In the genomic region with DNA sequence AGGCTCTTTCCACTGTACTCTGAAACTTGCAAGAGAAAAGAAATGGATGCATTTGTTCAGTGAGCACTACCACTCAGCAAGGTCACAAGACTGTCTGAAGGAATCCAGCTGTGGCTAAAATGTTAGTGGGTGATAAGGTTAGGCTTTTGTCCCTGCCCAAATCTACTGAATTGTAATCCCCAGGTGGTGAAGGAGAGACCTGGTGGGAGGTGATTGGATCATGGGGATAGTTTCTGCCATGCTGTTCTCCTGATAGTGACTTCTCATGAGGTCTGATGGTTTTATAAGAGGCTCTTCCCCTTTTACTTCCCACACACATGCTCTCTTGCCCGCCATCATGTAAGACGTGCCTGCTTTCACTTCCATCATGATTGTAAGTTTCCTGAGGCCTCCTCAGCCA, we compare ENCODE assay signal across 24 cellular contexts.
A peak's percentile ranks its signal among the peaks of the same experiment; 100 is the strongest.
DNase-seq lines count a peak whose midpoint lies in the region; ATAC-seq, FAIRE-seq and TF ChIP-seq lines count a peak whose summit lies in the region.
"Had no signal": no experiment of that assay in that cellular context is flagged by ENCODE, and none has a peak within 500 bp of the region (broad histone marks: within the 10 kb centered on the region; RNA-seq: fewer than 3 reads in every experiment).

No MANE protein-coding gene starts in this region.

- no peaks in the 10 kb centered on the region for H3K4me1 ChIP-seq in HEK293 (ENCODE audit: control insufficient read depth, insufficient read depth, low read length)
- H3K4me1 ChIP-seq in K562 (replicated peaks in 1 of 2; ENCODE audit: control insufficient read depth in 2 of 2, insufficient read depth in 2 of 2, low read length in 2 of 2) = no peaks in the 10 kb centered on the region; a peak in 2 of 5 replicates
- no peaks in the 10 kb centered on the region for H3K4me1 ChIP-seq in mesendoderm (ENCODE audit: control insufficient read depth, low read depth, low read length)
- H3K4me1 ChIP-seq: A549; BE2C; BLaER1 treated with 17β-estradiol and CSF1 and Interleukin-3, amounts not matched to agents 10 nM and 100 nM; HAP-1 had no signal

- no peak overlapping the region for H3K23ac ChIP-seq in mesendoderm (ENCODE audit: low read length)

- H3K9ac ChIP-seq in K562 (ENCODE audit: insufficient read depth in 1 of 2, low read depth in 2 of 2, low read length in 2 of 2) = no peak overlapping the region
- H3K9ac ChIP-seq in mesendoderm (ENCODE audit: low read length) = no peak overlapping the region
- H3K9ac ChIP-seq: BLaER1 treated with 17β-estradiol and CSF1 and Interleukin-3, amounts not matched to agents 10 nM and 100 nM had no signal

- H3K4me2 ChIP-seq in K562 (ENCODE audit: insufficient read depth, low read length) = no peak overlapping the region
- no peak overlapping the region for H3K4me2 ChIP-seq in mesendoderm (ENCODE audit: low read length)
- H3K4me2 ChIP-seq: A549; BLaER1 treated with 17β-estradiol and CSF1 and Interleukin-3, amounts not matched to agents 10 nM and 100 nM had no signal

- no peak overlapping the region for H2BK120ac ChIP-seq in mesendoderm (ENCODE audit: low read depth, low read length)

- H3K27ac ChIP-seq in HEK293 (ENCODE audit: extremely low read depth, low read depth, low read length) = no peak overlapping the region
- H3K27ac ChIP-seq in K562 (ENCODE audit: extremely low read depth, low read depth, low read length) = no peak overlapping the region; the same call in 1 of the 3 replicates
- H3K27ac ChIP-seq in mesendoderm (ENCODE audit: low read depth, low read length) = no peak overlapping the region
- H3K27ac ChIP-seq: A549; BLaER1 treated with 17β-estradiol and CSF1 and Interleukin-3, amounts not matched to agents 10 nM and 100 nM had no signal

- no peak overlapping the region for H2AK5ac ChIP-seq in mesendoderm (ENCODE audit: low read length)

- no peak overlapping the region for H3K56ac ChIP-seq in mesendoderm (ENCODE audit: low read length)

- no peak overlapping the region for H4K5ac ChIP-seq in mesendoderm (ENCODE audit: low read length)

- POLR2A ChIA-PET in HEK293 (lab: Yijun Ruan, JAX) = no interaction called here
- POLR2A ChIA-PET in K562 (lab: Yijun Ruan, JAX) = no interaction called here

- peak; percentile 49 for FAIRE-seq in K562 (lab: Jason Lieb, UNC)
- FAIRE-seq: A549, GM12891, GM18507, H54 had no signal

- WGBS in K562 (ENCODE audit: insufficient coverage, low coverage, missing lambda C conversion rate) = 21% methylated on average over 2 of the region's 2 CpGs
- no CpG with 5 or more reads among the region's 2 CpGs for WGBS in mesendoderm (ENCODE audit: extremely low coverage, insufficient coverage, low lambda C conversion rate)

- H3K9me1 ChIP-seq in K562 (ENCODE audit: control insufficient read depth, insufficient read depth, low read length) = no peaks in the 10 kb centered on the region

- in situ Hi-C loops in K562 (cut with MboI) = no loop called here

- no peak; the same call in 1 of the 2 replicates for TF ChIP-seq EP300 in K562 (IDR thresholded peaks at IDR 0.05; ENCODE audit: low read length)

- no peak overlapping the region for H2BK15ac ChIP-seq in mesendoderm (replicated peaks; ENCODE audit: low read depth)

- intact Hi-C loops in K562 (cut with micrococcal nuclease) = no loop called here

- no peaks in the 10 kb centered on the region for H4K20me1 ChIP-seq in K562 (replicated peaks; ENCODE audit: control insufficient read depth, insufficient read depth, low read length)
- H4K20me1 ChIP-seq: BLaER1 treated with 17β-estradiol and CSF1 and Interleukin-3, amounts not matched to agents 10 nM and 100 nM had no signal

- H3K4ac ChIP-seq in mesendoderm (ENCODE audit: low read depth, low read length) = no peak overlapping the region

- H3K9me3 ChIP-seq in HEK293 (ENCODE audit: control insufficient read depth, insufficient read depth, low read depth, low read length) (no peaks in the 10 kb centered on the region), K562 (replicated peaks; ENCODE audit: control insufficient read depth, insufficient read depth, low read depth, low read length) (peaks cover 11% of the 10 kb centered on the region)
- H3K9me3 ChIP-seq: A549, BE2C, HAP-1 had no signal

- CTCF ChIA-PET in HEK293 (lab: Yijun Ruan, JAX) = no interaction called here
- CTCF ChIA-PET in K562 (lab: Yijun Ruan, JAX; ENCODE audit: low intra/inter-chr PET ratio) = no interaction called here

- H3K18ac ChIP-seq in mesendoderm (ENCODE audit: low read length) = no peak overlapping the region

- no peak overlapping the region for H2AFZ ChIP-seq in K562 (ENCODE audit: low read depth, low read length)

- peak; percentile 15 for DNase-seq in MV-4-11 (lab: John Stamatoyannopoulos, UW)
- DNase-seq in K562 (ENCODE audit: extremely low read depth in 1 of 4, low spot score in 3 of 4) = peak in 1 of 4 experiments; percentile 63
- peak; percentile 68 for DNase-seq in mesendoderm
- no peak for DNase-seq in NCI-H1105 (lab: John Stamatoyannopoulos, UW)
- no peak for DNase-seq in COLO829 (ENCODE audit: low spot score)
- DNase-seq: 8988T; ACHN; AML-193; BE2C; Calu3; CD4-positive, alpha-beta T cell; CD8-positive, alpha-beta memory T cell; COR-L47; DMS79 treated with DMSO at 0.1 percent for 48 hours; GF-D8; GOT3 had no signal

- H3K79me2 ChIP-seq in K562 (ENCODE audit: control insufficient read depth, insufficient read depth, low read length) = no peaks in the 10 kb centered on the region
- H3K79me2 ChIP-seq in mesendoderm (ENCODE audit: control insufficient read depth, insufficient read depth, low read length) = no peaks in the 10 kb centered on the region

- BruUV-seq in K562 (replicated peaks; lab: Mats Ljungman, UMichigan) = no TSS peak

- TF ChIP-seq CTCF in HEK293 (tag by site-specific recombination; IDR thresholded peaks at IDR 0.05) (no peak), K562 (IDR thresholded peaks at IDR 0.05 in 2 of 3, conservative IDR thresholded peaks at IDR 0.05 in 1 of 3; ENCODE audit: insufficient read depth in 2 of 3, low read depth in 1 of 3, low read length in 3 of 3) (no peak)

- TF ChIP-seq RAD21 in K562 (CRISPR knock-in tag; conservative IDR thresholded peaks at IDR 0.05 in 1 of 2, IDR thresholded peaks at IDR 0.05 in 1 of 2) = no peak

- no peak overlapping the region for H4K8ac ChIP-seq in mesendoderm (ENCODE audit: low read depth, low read length)

- no peak overlapping the region for H3K4me3 ChIP-seq in HEK293 (ENCODE audit: low read depth, low read length)
- no peak overlapping the region for H3K4me3 ChIP-seq in K562
- no peak overlapping the region for H3K4me3 ChIP-seq in mesendoderm (ENCODE audit: low read length)
- H3K4me3 ChIP-seq: A549; BLaER1 treated with 17β-estradiol and CSF1 and Interleukin-3, amounts not matched to agents 10 nM and 100 nM; HAP-1 had no signal

- TF ChIP-seq POLR2A in K562 (conservative IDR thresholded peaks at IDR 0.05) = no peak

- no peak; the same call in 1 of the 3 replicates for ATAC-seq in K562
- no peak for ATAC-seq in GM21381 (IDR thresholded peaks at IDR 0.05; ENCODE audit: unreplicated experiment)
- ATAC-seq: A549 had no signal

- H3K79me1 ChIP-seq in mesendoderm (ENCODE audit: low read length) = no peaks in the 10 kb centered on the region

- H3K27me3 ChIP-seq in K562 (ENCODE audit: control insufficient read depth in 2 of 2, insufficient read depth in 2 of 2, low read length in 2 of 2) (no peaks in the 10 kb centered on the region), mesendoderm (ENCODE audit: insufficient read depth, low read length, poor library complexity) (no peaks in the 10 kb centered on the region)
- H3K27me3 ChIP-seq: BE2C; BLaER1 treated with 17β-estradiol and CSF1 and Interleukin-3, amounts not matched to agents 10 nM and 100 nM had no signal

- H3K36me3 ChIP-seq in HEK293 (ENCODE audit: control insufficient read depth in 2 of 2, insufficient read depth in 1 of 2, low read length in 2 of 2) (no peaks in the 10 kb centered on the region), K562 (ENCODE audit: control insufficient read depth, insufficient read depth, low read length) (no peaks in the 10 kb centered on the region; the same call in 2 of the 3 replicates), mesendoderm (ENCODE audit: control insufficient read depth, insufficient read depth, low read length) (no peaks in the 10 kb centered on the region)
- H3K36me3 ChIP-seq: BE2C; BLaER1 treated with 17β-estradiol and CSF1 and Interleukin-3, amounts not matched to agents 10 nM and 100 nM; HAP-1 had no signal

- no peak overlapping the region for H2BK5ac ChIP-seq in mesendoderm (ENCODE audit: low read length)

TF ChIP-seq in HEK293, 187 proteins besides CTCF, POLR2A, EP300 and RAD21:
- no peak for TF ChIP-seq ZNF157 (tag by site-specific recombination; IDR thresholded peaks at IDR 0.05)
- peak; percentile 19; the same call in 1 of the 2 replicates for TF ChIP-seq ZIC2 (tag by site-specific recombination; IDR thresholded peaks at IDR 0.05)
- TF ChIP-seq ZNF514 (tag by site-specific recombination; IDR thresholded peaks at IDR 0.05) = no peak

TF ChIP-seq in K562, 482 proteins besides CTCF, POLR2A, EP300 and RAD21 (continues in another document):
- TF ChIP-seq NCOR1 (IDR thresholded peaks at IDR 0.05) (peak; percentile 53; the same call in 1 of the 2 replicates), STAT5A (IDR thresholded peaks at IDR 0.05; ENCODE audit: borderline replicate concordance, low read length) (0 out of 2 replicates have a peak, but pooled peaks have one; percentile 22), POLR2AphosphoS5 (IDR thresholded peaks at IDR 0.05; ENCODE audit: control insufficient read depth, insufficient read depth, low read depth, low read length) (peak; percentile 39; the same call in 1 of the 2 replicates)
- TF ChIP-seq, protein P1, sequence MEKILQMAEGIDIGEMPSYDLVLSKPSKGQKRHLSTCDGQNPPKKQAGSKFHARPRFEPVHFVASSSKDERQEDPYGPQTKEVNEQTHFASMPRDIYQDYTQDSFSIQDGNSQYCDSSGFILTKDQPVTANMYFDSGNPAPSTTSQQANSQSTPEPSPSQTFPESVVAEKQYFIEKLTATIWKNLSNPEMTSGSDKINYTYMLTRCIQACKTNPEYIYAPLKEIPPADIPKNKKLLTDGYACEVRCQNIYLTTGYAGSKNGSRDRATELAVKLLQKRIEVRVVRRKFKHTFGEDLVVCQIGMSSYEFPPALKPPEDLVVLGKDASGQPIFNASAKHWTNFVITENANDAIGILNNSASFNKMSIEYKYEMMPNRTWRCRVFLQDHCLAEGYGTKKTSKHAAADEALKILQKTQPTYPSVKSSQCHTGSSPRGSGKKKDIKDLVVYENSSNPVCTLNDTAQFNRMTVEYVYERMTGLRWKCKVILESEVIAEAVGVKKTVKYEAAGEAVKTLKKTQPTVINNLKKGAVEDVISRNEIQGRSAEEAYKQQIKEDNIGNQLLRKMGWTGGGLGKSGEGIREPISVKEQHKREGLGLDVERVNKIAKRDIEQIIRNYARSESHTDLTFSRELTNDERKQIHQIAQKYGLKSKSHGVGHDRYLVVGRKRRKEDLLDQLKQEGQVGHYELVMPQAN (IDR thresholded peaks at IDR 0.05; ENCODE audit: borderline replicate concordance) = no peak

Comparison
In these comparisons a context has a peak if more than half of its experiments do, and no peak if none do; other contexts are left out.
1. DNase-seq: peak in MV-4-11 (single experiment) and mesendoderm (single experiment); none in NCI-H1105 (single experiment) and COLO829 (single experiment).